ENCODE assay signal across 9 cellular contexts in the genomic region with DNA sequence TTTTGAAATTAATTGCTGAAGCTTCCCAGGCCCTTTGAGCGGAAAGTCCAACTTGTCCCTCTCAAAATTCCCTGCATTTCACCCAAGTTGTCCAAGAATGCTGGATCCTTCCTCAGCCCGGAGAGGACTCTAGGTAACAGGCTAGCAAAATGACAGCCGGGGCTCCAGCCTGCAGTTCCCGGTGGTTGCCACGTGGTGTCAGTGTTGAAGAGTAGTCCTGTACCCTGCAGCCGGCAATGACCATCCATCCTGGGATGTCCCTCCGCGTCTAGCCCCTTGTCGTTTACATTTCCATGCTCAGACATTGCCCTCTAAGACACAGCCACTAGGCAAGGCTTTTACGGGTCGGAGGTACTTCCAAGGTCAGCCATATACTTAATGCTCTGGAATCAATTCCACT. TPM values are rescaled to one million over a fixed set of nuclear protein-coding genes. Genes with fewer than 3 reads are reported as not detected.
A peak's percentile ranks its signal among the peaks of the same experiment; 100 is the strongest.
DNase-seq lines count a peak whose midpoint lies in the region; ATAC-seq, FAIRE-seq and TF ChIP-seq lines count a peak whose summit lies in the region.
"Had no signal": no experiment of that assay in that cellular context is flagged by ENCODE, and none has a peak within 500 bp of the region (broad histone marks: within the 10 kb centered on the region; RNA-seq: fewer than 3 reads in every experiment).

No MANE protein-coding gene starts in this region.

- no peak for TF ChIP-seq POLR2A in HepG2 (IDR thresholded peaks at IDR 0.05; ENCODE audit: insufficient read depth in 1 of 2, low read depth in 2 of 2, low read length in 2 of 2)

- FAIRE-seq in HepG2 (lab: Jason Lieb, UNC) (peak; percentile 12), urothelium cell line (lab: Jason Lieb, UNC) (no peak), frontal cortex (lab: Jason Lieb, UNC) (no peak)

- in situ Hi-C loops in ACHN (cut with HindIII; ENCODE audit: low pct_ligation_motif_present, low pct_unique_long_range_greater_than_20kb, low sequenced_read_pairs): no loop called here
- in situ Hi-C loops in astrocyte of the spinal cord (cut with HindIII; ENCODE audit: low sequenced_read_pairs): no loop called here
- in situ Hi-C loops in HepG2 (cut with HindIII; ENCODE audit: extremely low pct_ligation_motif_present, low pct_unique_long_range_greater_than_20kb): loop anchor here (25.0 kb wide), 1 partner anchor 506 kb away; a partner anchor contains a TSS

- intact Hi-C loops in HepG2 (cut with micrococcal nuclease; ENCODE audit: unreplicated experiment): loop anchor here (5.0 kb wide), 1 partner anchor 346 kb away; no protein-coding TSS in a partner anchor

- H3K27me3 ChIP-seq in NT2/D1 (ENCODE audit: insufficient read depth, insufficient read length) (no peaks in the 10 kb centered on the region), HepG2 (ENCODE audit: control insufficient read depth in 1 of 2, insufficient read depth in 2 of 2, low read length in 2 of 2) (no peaks in the 10 kb centered on the region)

- no peaks in the 10 kb centered on the region for H3K4me1 ChIP-seq in NT2/D1 (ENCODE audit: insufficient read depth, insufficient read length)
- H3K4me1 ChIP-seq in HepG2 (ENCODE audit: insufficient read depth, low read length): peaks cover 14% of the 10 kb centered on the region

- POLR2A ChIA-PET in HepG2 (lab: Yijun Ruan, JAX): no interaction called here

- no peak overlapping the region for H3K4me2 ChIP-seq in HepG2 (ENCODE audit: low read depth, low read length)

- CTCF ChIA-PET in HepG2 (lab: Yijun Ruan, JAX; ENCODE audit: low intra/inter-chr PET ratio, low total read pairs): interaction anchor here (3.0 kb wide), 1 partner anchor 345 kb away, joined by 13 read pairs; no protein-coding TSS in a partner anchor

- H4K20me1 ChIP-seq in HepG2 (ENCODE audit: insufficient read depth, low read length): no peaks in the 10 kb centered on the region

- no TSS peak for BruUV-seq in HepG2 (replicated peaks; lab: Mats Ljungman, UMichigan)

- H3K4me3 ChIP-seq in NT2/D1 (ENCODE audit: insufficient read length, low read depth) (no peak overlapping the region), astrocyte of the spinal cord (ENCODE audit: low read depth, low read length) (no peak overlapping the region), HepG2 (replicated peaks in 1 of 3; ENCODE audit: insufficient read depth in 1 of 3, low read depth in 2 of 3, low read length in 3 of 3) (no peak overlapping the region)

- no peak overlapping the region for H3K27ac ChIP-seq in HepG2 (ENCODE audit: extremely low read length, insufficient read depth, low read length)

- TF ChIP-seq RAD21 in HepG2 (CRISPR knock-in tag; IDR thresholded peaks at IDR 0.05): no peak; the same call in 1 of the 2 replicates

- 30% methylated on average over 8 of the region's 11 CpGs for WGBS in HepG2 (ENCODE audit: low lambda C conversion rate)

- H3K36me3 ChIP-seq in NT2/D1 (ENCODE audit: insufficient read depth, insufficient read length, low read length) (no peaks in the 10 kb centered on the region), HepG2 (replicated peaks in 1 of 2; ENCODE audit: control insufficient read depth in 1 of 2, insufficient read depth in 2 of 2, low read length in 2 of 2) (no peaks in the 10 kb centered on the region)

- no peak overlapping the region for H2AFZ ChIP-seq in HepG2 (ENCODE audit: low read length)

- no peak overlapping the region for H3K9ac ChIP-seq in NT2/D1 (ENCODE audit: insufficient read length, low read depth)
- H3K9ac ChIP-seq in HepG2 (ENCODE audit: insufficient read depth, low read depth, low read length): no peak overlapping the region

- H3K9me3 ChIP-seq in NT2/D1 (ENCODE audit: insufficient read depth, low read length) (no peaks in the 10 kb centered on the region), HepG2 (ENCODE audit: low read length) (peaks cover 7% of the 10 kb centered on the region; the same call in 1 of the 2 replicates)

- TF ChIP-seq EP300 in HepG2 (IDR thresholded peaks at IDR 0.05; ENCODE audit: low read depth in 2 of 2, low read length in 2 of 2): no peak
- TF ChIP-seq EP300 in HepG2 (CRISPR knock-in tag; IDR thresholded peaks at IDR 0.05; ENCODE audit: borderline replicate concordance): no peak

- peak; percentile 66 for TF ChIP-seq CTCF in GM12872 (IDR thresholded peaks at IDR 0.05; ENCODE audit: insufficient read depth, low read depth, low read length)
- peak; percentile 76 for TF ChIP-seq CTCF in astrocyte of the spinal cord (IDR thresholded peaks at IDR 0.05; ENCODE audit: low read depth, low read length)
- peak; percentile 79 for TF ChIP-seq CTCF in HepG2 (CRISPR knock-in tag; IDR thresholded peaks at IDR 0.05)

- DNase-seq in ACHN (peak; percentile 39), NT2/D1 (ENCODE audit: low read depth, low spot score) (peak; percentile 56), astrocyte of the spinal cord (ENCODE audit: low read depth, low spot score) (peak; percentile 13), HepG2 (ENCODE audit: low spot score) (peak; percentile 37), urothelium cell line (ENCODE audit: low spot score) (peak; percentile 17), frontal cortex (ENCODE audit: low spot score in 2 of 2) (no peak), NCI-H2107 treated with DMSO at 0.1 percent for 48 hours (lab: John Stamatoyannopoulos, UW; ENCODE audit: unreplicated experiment) (no peak)

- H3K79me2 ChIP-seq in HepG2 (ENCODE audit: insufficient read depth, low read length): no peaks in the 10 kb centered on the region

- peak; percentile 58 for ATAC-seq in HepG2
- ATAC-seq: effector memory CD8-positive, alpha-beta T cell had no signal

TF ChIP-seq in HepG2, 621 proteins besides CTCF, POLR2A, EP300 and RAD21 (continues in another document):
- peak; percentile 34 for TF ChIP-seq XRCC5 (optimal IDR thresholded peaks at IDR 0.05; ENCODE audit: low read length)
- no peak for TF ChIP-seq HOXA3 (CRISPR knock-in tag; IDR thresholded peaks at IDR 0.05)
- no peak for TF ChIP-seq HDAC2 (CRISPR knock-in tag; IDR thresholded peaks at IDR 0.05)
- TF ChIP-seq STAG1 (CRISPR knock-in tag; IDR thresholded peaks at IDR 0.05): peak; percentile 77
- peak; percentile 50; the same call in 1 of the 2 replicates for TF ChIP-seq SMC3 (IDR thresholded peaks at IDR 0.05; ENCODE audit: low read length)
- no peak for TF ChIP-seq ATF1 (CRISPR knock-in tag; IDR thresholded peaks at IDR 0.05)

RNA-seq across cellular contexts. Expression of a gene that starts 31.4 kb away (rescaled TPM):
- total RNA-seq in HepG2 (2016; rRNA removed; fragmentation: Illumina TruSeq; extraction: Trizol): 40.6 and 59.2 TPM in 2 replicates
- total RNA-seq in HepG2 (2016; cell fraction: cytosol; rRNA removed; fragmentation: Illumina TruSeq; extraction: Trizol; ENCODE audit: low read depth): 23.2 and 29.0 TPM in 2 replicates
- 41.6 and 55.7 TPM in 2 replicates for total RNA-seq in HepG2 (2016; cell fraction: insoluble cytoplasmic fraction; rRNA removed; fragmentation: Illumina TruSeq; extraction: Trizol)
- total RNA-seq in HepG2 (2016; cell fraction: membrane; rRNA removed; fragmentation: Illumina TruSeq; extraction: Trizol): 47.8 and 50.6 TPM in 2 replicates
- total RNA-seq in HepG2 (2016; cell fraction: nucleus; rRNA removed; fragmentation: Illumina TruSeq; extraction: Trizol): 17.9 and 23.1 TPM in 2 replicates
- 24.6 and 33.7 TPM in 2 replicates for polyA plus RNA-seq in HepG2 (2011; rRNA removed)
- 20.9 and 29.7 TPM in 2 replicates for polyA plus RNA-seq in HepG2 (2011; cell fraction: cytosol; rRNA removed)
- 16.6 and 28.3 TPM in 2 replicates for polyA plus RNA-seq in HepG2 (2011; cell fraction: nucleus; rRNA removed)
- 31.1 and 36.0 TPM in 2 replicates for polyA plus RNA-seq in HepG2 (2012)
- polyA plus RNA-seq in HepG2 (2016; cell fraction: cytosol; fragmentation: Illumina TruSeq; extraction: Trizol; ENCODE audit: low read depth): 33.6 and 40.0 TPM in 2 replicates
- polyA plus RNA-seq in HepG2 (2016; cell fraction: insoluble cytoplasmic fraction; fragmentation: Illumina TruSeq; extraction: Trizol; ENCODE audit: low read depth): 68.6 and 71.5 TPM in 2 replicates
- 44.5 and 54.2 TPM in 2 replicates for polyA plus RNA-seq in HepG2 (2016; cell fraction: membrane; fragmentation: Illumina TruSeq; extraction: Trizol; ENCODE audit: low read depth)
- 38.5 and 43.8 TPM in 2 replicates for polyA plus RNA-seq in HepG2 (2016; cell fraction: nucleus; fragmentation: Illumina TruSeq; extraction: Trizol; ENCODE audit: insufficient read depth, low read depth)
- 3.4 and 7.8 TPM in 2 replicates for polyA minus RNA-seq in HepG2 (2011; rRNA and poly(A)+ RNA removed; ENCODE audit: low replicate concordance)
- polyA minus RNA-seq in HepG2 (2011; cell fraction: cytosol; rRNA and poly(A)+ RNA removed): 7.6 and 10.5 TPM in 2 replicates
- 16.4 and 20.8 TPM in 2 replicates for polyA minus RNA-seq in HepG2 (2011; cell fraction: nucleus; rRNA and poly(A)+ RNA removed)
- total RNA-seq in frontal cortex: 40.4 TPM

RNA-seq across cellular contexts. Expression of a gene that starts 57.3 kb away (rescaled TPM):
- total RNA-seq in HepG2 (2016; rRNA removed; fragmentation: Illumina TruSeq; extraction: Trizol) (122 and 176 TPM in 2 replicates), frontal cortex (94.6 TPM)
- 1,005 and 1,074 TPM in 2 replicates for total RNA-seq in HepG2 (2016; cell fraction: cytosol; rRNA removed; fragmentation: Illumina TruSeq; extraction: Trizol; ENCODE audit: low read depth)
- total RNA-seq in HepG2 (2016; cell fraction: insoluble cytoplasmic fraction; rRNA removed; fragmentation: Illumina TruSeq; extraction: Trizol): 110 and 173 TPM in 2 replicates
- total RNA-seq in HepG2 (2016; cell fraction: membrane; rRNA removed; fragmentation: Illumina TruSeq; extraction: Trizol): 817 and 824 TPM in 2 replicates
- 71.9 and 77.8 TPM in 2 replicates for total RNA-seq in HepG2 (2016; cell fraction: nucleus; rRNA removed; fragmentation: Illumina TruSeq; extraction: Trizol)
- 36.0 and 42.1 TPM in 2 replicates for polyA plus RNA-seq in HepG2 (2011; rRNA removed)
- polyA plus RNA-seq in HepG2 (2011; cell fraction: cytosol; rRNA removed): 36.5 and 39.7 TPM in 2 replicates
- 30.0 and 32.8 TPM in 2 replicates for polyA plus RNA-seq in HepG2 (2011; cell fraction: nucleus; rRNA removed)
- polyA plus RNA-seq in HepG2 (2012): 67.4 and 79.3 TPM in 2 replicates
- polyA plus RNA-seq in HepG2 (2016; cell fraction: cytosol; fragmentation: Illumina TruSeq; extraction: Trizol; ENCODE audit: low read depth): 1,318 and 1,338 TPM in 2 replicates
- polyA plus RNA-seq in HepG2 (2016; cell fraction: insoluble cytoplasmic fraction; fragmentation: Illumina TruSeq; extraction: Trizol; ENCODE audit: low read depth): 121 and 126 TPM in 2 replicates
- polyA plus RNA-seq in HepG2 (2016; cell fraction: membrane; fragmentation: Illumina TruSeq; extraction: Trizol; ENCODE audit: low read depth): 873 and 884 TPM in 2 replicates
- polyA plus RNA-seq in HepG2 (2016; cell fraction: nucleus; fragmentation: Illumina TruSeq; extraction: Trizol; ENCODE audit: insufficient read depth, low read depth): 118 and 129 TPM in 2 replicates
- 25.1 and 47.9 TPM in 2 replicates for polyA minus RNA-seq in HepG2 (2011; rRNA and poly(A)+ RNA removed; ENCODE audit: low replicate concordance)
- polyA minus RNA-seq in HepG2 (2011; cell fraction: cytosol; rRNA and poly(A)+ RNA removed): 16.9 and 22.6 TPM in 2 replicates
- 16.4 and 20.8 TPM in 2 replicates for polyA minus RNA-seq in HepG2 (2011; cell fraction: nucleus; rRNA and poly(A)+ RNA removed)

Comparison
In these comparisons a context has a peak if more than half of its experiments do, and no peak if none do; other contexts are left out.
1. DNase-seq: peak in ACHN (single experiment), NT2/D1 (single experiment), astrocyte of the spinal cord (single experiment), HepG2 (single experiment) and urothelium cell line (single experiment); none in frontal cortex (0 of 2) and NCI-H2107 treated with DMSO at 0.1 percent for 48 hours (single experiment).
2. Peak in every context shown above with its lines, with median percentiles within 50 percentile points of each other: CTCF ChIP-seq.